ENCODE assay signal across 1 cellular context in genomic region chr5:64766934-64767333, GRCh38.
TF ChIP-seq lines count a peak whose summit lies in the region.

No MANE protein-coding gene starts in this region.

TF ChIP-seq in HepG2, 621 proteins besides CTCF, POLR2A, EP300 and RAD21:
- TF ChIP-seq SRSF4 (IDR thresholded peaks at IDR 0.05; ENCODE audit: low read depth, low read length, poor library complexity, severe bottlenecking) (no peak), ZFP82 (CRISPR knock-in tag; IDR thresholded peaks at IDR 0.05; ENCODE audit: borderline replicate concordance) (no peak), ZNF614 (CRISPR knock-in tag; IDR thresholded peaks at IDR 0.05; ENCODE audit: borderline replicate concordance) (no peak), ZMAT5 (CRISPR knock-in tag; IDR thresholded peaks at IDR 0.05; ENCODE audit: borderline replicate concordance, low read depth) (no peak), ESRRA (CRISPR knock-in tag; IDR thresholded peaks at IDR 0.05; ENCODE audit: low read depth) (no peak), TERF1 (CRISPR knock-in tag; IDR thresholded peaks at IDR 0.05) (no peak), NFAT5 (CRISPR knock-in tag; IDR thresholded peaks at IDR 0.05) (no peak), ZNF318 (CRISPR knock-in tag; IDR thresholded peaks at IDR 0.05) (no peak), KDM5B (CRISPR knock-in tag; IDR thresholded peaks at IDR 0.05; ENCODE audit: borderline replicate concordance) (no peak), ZNF562 (CRISPR knock-in tag; IDR thresholded peaks at IDR 0.05; ENCODE audit: borderline replicate concordance) (no peak), HMG20B (CRISPR knock-in tag; conservative IDR thresholded peaks at IDR 0.05) (no peak), ZNF337 (CRISPR knock-in tag; IDR thresholded peaks at IDR 0.05; ENCODE audit: borderline replicate concordance, low read depth) (no peak), ZSCAN25 (CRISPR knock-in tag; IDR thresholded peaks at IDR 0.05) (no peak), RBFOX2 (IDR thresholded peaks at IDR 0.05; ENCODE audit: low read depth, low read length) (no peak), ZNF414 (CRISPR knock-in tag; IDR thresholded peaks at IDR 0.05) (no peak)
